In the genomic region with DNA sequence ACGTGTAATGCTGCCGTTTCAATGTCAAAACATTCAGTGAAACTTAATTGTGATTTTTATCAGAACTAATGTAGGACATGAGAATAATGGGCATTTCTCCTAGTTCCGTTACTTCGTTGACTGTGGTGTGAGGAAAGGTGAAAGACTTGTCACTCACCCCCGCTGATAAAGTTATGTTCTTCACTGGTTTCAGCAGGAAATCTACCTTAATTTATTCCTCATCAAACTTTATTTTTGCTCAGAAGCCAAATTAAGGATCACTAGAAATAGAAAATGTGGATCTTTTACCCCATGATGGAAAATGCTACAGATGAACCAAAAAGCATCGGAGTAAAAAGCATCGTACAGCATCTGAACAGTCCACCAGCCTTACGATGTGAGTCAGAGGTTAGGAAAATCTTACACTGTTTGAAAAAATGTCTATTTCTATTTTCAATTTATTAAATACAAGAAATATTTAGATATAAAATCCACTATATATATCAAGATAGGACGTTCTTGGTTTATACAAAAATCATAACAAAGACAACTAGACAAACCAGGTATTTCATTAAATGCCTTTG, we compare ENCODE assay signal across 8 cellular contexts. TPM values are rescaled to one million over a fixed set of nuclear protein-coding genes. Genes with fewer than 3 reads are reported as not detected.
DNase-seq lines count a peak whose midpoint lies in the region; ATAC-seq, FAIRE-seq and TF ChIP-seq lines count a peak whose summit lies in the region.

No MANE protein-coding gene starts in this region.

- peaks cover 39% of the 10 kb centered on the region for H3K79me2 ChIP-seq in GM12878 (ENCODE audit: control insufficient read depth, insufficient read depth, low read length)

- TF ChIP-seq CTCF in cardiac muscle cell (IDR thresholded peaks at IDR 0.05; ENCODE audit: low read depth, low read length) (no peak), GM12878 (IDR thresholded peaks at IDR 0.05 in 2 of 3, conservative IDR thresholded peaks at IDR 0.05 in 1 of 3; ENCODE audit: control insufficient read depth in 2 of 3, extremely low read depth in 1 of 3, insufficient read depth in 1 of 3, low read depth in 3 of 3, low read length in 3 of 3) (no peak), right lobe of liver (IDR thresholded peaks at IDR 0.05) (no peak)

- DNase-seq in cardiac muscle cell (ENCODE audit: low read depth in 1 of 2, low spot score in 1 of 2): peak in 1 of 2 donors; percentile 17
- DNase-seq in Right ventricle myocardium superior: no peak
- no peak for DNase-seq in GM12878 (ENCODE audit: low read depth, low spot score)
- DNase-seq in right lobe of liver: no peak
- peak; percentile 23 for DNase-seq in urothelium cell line (ENCODE audit: low spot score)
- no peak for DNase-seq in NCI-H1092 (lab: John Stamatoyannopoulos, UW)
- DNase-seq in T1000 (lab: John Stamatoyannopoulos, UW): no peak

- peak overlapping the region; percentile 13 for H3K27ac ChIP-seq in cardiac muscle cell
- H3K27ac ChIP-seq in GM12878 (ENCODE audit: control insufficient read depth, insufficient read depth): peak overlapping the region; percentile 75
- H3K27ac ChIP-seq in right lobe of liver: peak overlapping the region; percentile 50 to 83 (median 64)

- no peaks in the 10 kb centered on the region for H3K36me3 ChIP-seq in cardiac muscle cell
- H3K36me3 ChIP-seq in GM12878 (ENCODE audit: control insufficient read depth in 2 of 2, insufficient read depth in 2 of 2, low read length in 1 of 2): no peaks in the 10 kb centered on the region
- H3K36me3 ChIP-seq in right lobe of liver: no peaks in the 10 kb centered on the region

- TF ChIP-seq EP300 in GM12878 (IDR thresholded peaks at IDR 0.05; ENCODE audit: borderline replicate concordance in 1 of 2, control insufficient read depth in 1 of 2, low read depth in 2 of 2, low read length in 2 of 2): no peak

- no TSS peak for BruUV-seq in GM12878 (replicated peaks; lab: Mats Ljungman, UMichigan)

- peak overlapping the region; percentile 91 for H2AFZ ChIP-seq in GM12878 (ENCODE audit: control insufficient read depth, low read depth, low read length)

- TF ChIP-seq RAD21 in GM12878 (IDR thresholded peaks at IDR 0.05; ENCODE audit: insufficient read depth, low read depth, low read length): no peak

- CTCF ChIA-PET in GM12878 (lab: Yijun Ruan, JAX): no interaction called here

- H3K9ac ChIP-seq in GM12878 (ENCODE audit: control insufficient read depth, insufficient read depth, low read length): peak overlapping the region; percentile 74

- FAIRE-seq in GM12878 (lab: Jason Lieb, UNC) (no peak), urothelium cell line (lab: Jason Lieb, UNC) (no peak)

- POLR2A ChIA-PET in GM12878 (lab: Charles Lee): interaction anchor here (1.0 kb wide), 1 partner anchor 59 kb away, joined by 4 read pairs; no protein-coding TSS in a partner anchor

- RAD21 ChIA-PET in GM12878 (lab: Charles Lee; ENCODE audit: unreplicated experiment): no interaction called here

- H3K9me3 ChIP-seq in cardiac muscle cell (ENCODE audit: low read depth) (no peaks in the 10 kb centered on the region), GM12878 (replicated peaks; ENCODE audit: control insufficient read depth, insufficient read depth, low read length) (no peaks in the 10 kb centered on the region), right lobe of liver (no peaks in the 10 kb centered on the region)

- peak overlapping the region; percentile 85 for H3K4me3 ChIP-seq in cardiac muscle cell
- H3K4me3 ChIP-seq in GM12878: peak overlapping the region; percentile 92
- H3K4me3 ChIP-seq in right lobe of liver: peak overlapping the region; percentile 57 to 94 (median 88)

- intact Hi-C loops in Right ventricle myocardium superior (cut with DNase I) (loop anchor here (5.0 kb wide), 1 partner anchor 105 kb away; no protein-coding TSS in a partner anchor), GM12878 (cut with micrococcal nuclease; ENCODE audit: unreplicated experiment) (loop anchor here (5.0 to 10.0 kb wide), 3 partner anchors 45 to 110 kb away; no protein-coding TSS in a partner anchor), right lobe of liver (cut with DNase I) (loop anchor here in 1 of 2 donors (10.0 kb wide), 1 partner anchor 138 kb away; no protein-coding TSS in a partner anchor)

- H4K20me1 ChIP-seq in GM12878 (ENCODE audit: control insufficient read depth, insufficient read depth): no peaks in the 10 kb centered on the region

- peak overlapping the region; percentile 95 for H3K4me2 ChIP-seq in GM12878 (ENCODE audit: control insufficient read depth, insufficient read depth)

- H3K4me1 ChIP-seq in cardiac muscle cell (ENCODE audit: low read depth) (peaks cover 14% of the 10 kb centered on the region), GM12878 (ENCODE audit: control insufficient read depth, insufficient read depth, low read length) (no peaks in the 10 kb centered on the region), right lobe of liver (peaks cover 0 to 29% (median 8%) of the 10 kb centered on the region in 4 donors)

- SMC1A ChIA-PET in GM12878 (lab: Charles Lee; ENCODE audit: uncharacterized antibody, unreplicated experiment): interaction anchor here (0.7 to 0.9 kb wide), 3 partner anchors 38 to 491 kb away, joined by 3 read pairs; no protein-coding TSS in a partner anchor

- TF ChIP-seq POLR2A in GM12878 (IDR thresholded peaks at IDR 0.05; ENCODE audit: low read depth, low read length): no peak
- no peak for TF ChIP-seq POLR2A in right lobe of liver (IDR thresholded peaks at IDR 0.05)

- no peaks in the 10 kb centered on the region for H3K27me3 ChIP-seq in cardiac muscle cell
- no peaks in the 10 kb centered on the region for H3K27me3 ChIP-seq in GM12878 (replicated peaks in 1 of 2; ENCODE audit: control insufficient read depth in 2 of 2, insufficient read depth in 2 of 2, low read length in 1 of 2)
- no peaks in the 10 kb centered on the region for H3K27me3 ChIP-seq in right lobe of liver

- no peak for ATAC-seq in Right ventricle myocardium superior (ENCODE audit: poor library complexity)
- ATAC-seq in GM12878: no peak
- ATAC-seq in right lobe of liver: no peak
- ATAC-seq in GM21825 (IDR thresholded peaks at IDR 0.05; ENCODE audit: unreplicated experiment): no peak

- WGBS in GM12878 (ENCODE audit: insufficient coverage, insufficient replicate concordance, low lambda C conversion rate, missing lambda C conversion rate): 12% methylated on average over 9 of the region's 9 CpGs
- 15% methylated on average over 9 of the region's 9 CpGs for WGBS in right lobe of liver (ENCODE audit: insufficient coverage, low coverage, low lambda C conversion rate, missing lambda C conversion rate)

- in situ Hi-C loops in GM12878 (cut with MboI): loop anchor here (25.0 kb wide), 3 partner anchors 575 to 1825 kb away; a partner anchor contains a TSS

TF ChIP-seq in GM12878, 131 proteins besides CTCF, POLR2A, EP300 and RAD21 (continues in another document):
- TF ChIP-seq, protein P1, sequence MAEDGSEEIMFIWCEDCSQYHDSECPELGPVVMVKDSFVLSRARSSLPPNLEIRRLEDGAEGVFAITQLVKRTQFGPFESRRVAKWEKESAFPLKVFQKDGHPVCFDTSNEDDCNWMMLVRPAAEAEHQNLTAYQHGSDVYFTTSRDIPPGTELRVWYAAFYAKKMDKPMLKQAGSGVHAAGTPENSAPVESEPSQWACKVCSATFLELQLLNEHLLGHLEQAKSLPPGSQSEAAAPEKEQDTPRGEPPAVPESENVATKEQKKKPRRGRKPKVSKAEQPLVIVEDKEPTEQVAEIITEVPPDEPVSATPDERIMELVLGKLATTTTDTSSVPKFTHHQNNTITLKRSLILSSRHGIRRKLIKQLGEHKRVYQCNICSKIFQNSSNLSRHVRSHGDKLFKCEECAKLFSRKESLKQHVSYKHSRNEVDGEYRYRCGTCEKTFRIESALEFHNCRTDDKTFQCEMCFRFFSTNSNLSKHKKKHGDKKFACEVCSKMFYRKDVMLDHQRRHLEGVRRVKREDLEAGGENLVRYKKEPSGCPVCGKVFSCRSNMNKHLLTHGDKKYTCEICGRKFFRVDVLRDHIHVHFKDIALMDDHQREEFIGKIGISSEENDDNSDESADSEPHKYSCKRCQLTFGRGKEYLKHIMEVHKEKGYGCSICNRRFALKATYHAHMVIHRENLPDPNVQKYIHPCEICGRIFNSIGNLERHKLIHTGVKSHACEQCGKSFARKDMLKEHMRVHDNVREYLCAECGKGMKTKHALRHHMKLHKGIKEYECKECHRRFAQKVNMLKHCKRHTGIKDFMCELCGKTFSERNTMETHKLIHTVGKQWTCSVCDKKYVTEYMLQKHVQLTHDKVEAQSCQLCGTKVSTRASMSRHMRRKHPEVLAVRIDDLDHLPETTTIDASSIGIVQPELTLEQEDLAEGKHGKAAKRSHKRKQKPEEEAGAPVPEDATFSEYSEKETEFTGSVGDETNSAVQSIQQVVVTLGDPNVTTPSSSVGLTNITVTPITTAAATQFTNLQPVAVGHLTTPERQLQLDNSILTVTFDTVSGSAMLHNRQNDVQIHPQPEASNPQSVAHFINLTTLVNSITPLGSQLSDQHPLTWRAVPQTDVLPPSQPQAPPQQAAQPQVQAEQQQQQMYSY (CRISPR knock-in tag; IDR thresholded peaks at IDR 0.05): no peak
- TF ChIP-seq MXI1 (IDR thresholded peaks at IDR 0.05; ENCODE audit: low read depth, low read length) (no peak), STAT1 (conservative IDR thresholded peaks at IDR 0.05) (no peak), TCF3 (IDR thresholded peaks at IDR 0.05; ENCODE audit: borderline replicate concordance, insufficient read depth, low read depth, low read length) (no peak), BACH1 (IDR thresholded peaks at IDR 0.05; ENCODE audit: borderline replicate concordance) (no peak), CREB1 (IDR thresholded peaks at IDR 0.05; ENCODE audit: low read depth) (no peak)

RNA-seq across cellular contexts. Expression of a gene that starts 1.0 kb away (rescaled TPM):
- total RNA-seq in cardiac muscle cell (14.0 and 27.3 TPM in 2 replicates), Right ventricle myocardium superior (31.4 TPM), GM12878 (2014; rRNA removed) (26.3 and 29.6 TPM in 2 replicates), GM12878 (2014; rRNA removed; fragmentation: Illumina TruSeq; extraction: Trizol) (46.6 and 52.5 TPM in 2 replicates), GM12878 (2021) (35.1 and 36.4 TPM in 2 replicates), right lobe of liver (10 to 100 TPM; 17.1 to 23.2 (median 21.6) TPM)
- polyA plus RNA-seq in cardiac muscle cell (27.7 and 31.2 TPM in 2 replicates), GM12878 (2011; rRNA removed) (29.7 and 48.9 TPM in 2 replicates), GM12878 (2014; fragmentation: Illumina TruSeq; extraction: Trizol) (41.5 and 52.1 TPM in 2 replicates), GM12878 (2014; fragmentation: Nextera tagmentation; extraction: Ambion mirVana) (10 to 100 TPM; 14.8 to 15.1 TPM), GM12878 (2014; rRNA removed) (12.8 and 17.7 TPM in 2 replicates), GM12878 (2016; fragmentation: Nextera tagmentation; extraction: Ambion mirVana) (10 to 100 TPM; 29.2 to 30.7 TPM)
- total RNA-seq in GM12878 (2013; cell fraction: nucleolus; rRNA removed): 161 and 162 TPM in 2 replicates
- 13.5 TPM for polyA plus RNA-seq in GM12878 (2011; ENCODE audit: low read depth)
- polyA plus RNA-seq in GM12878 (2011; cell fraction: cytosol; rRNA removed): 5.4 and 6.2 TPM in 2 replicates
- polyA plus RNA-seq in GM12878 (2011; cell fraction: nucleus; rRNA removed): 21.4 and 23.6 TPM in 2 replicates
- 27.2 and 31.4 TPM in 2 replicates for polyA plus RNA-seq in GM12878 (2012)
- polyA minus RNA-seq in GM12878 (2011; rRNA and poly(A)+ RNA removed): 38.3 and 50.0 TPM in 2 replicates
- polyA minus RNA-seq in GM12878 (2011; cell fraction: cytosol; rRNA and poly(A)+ RNA removed): 12.6 and 14.2 TPM in 2 replicates
- polyA minus RNA-seq in GM12878 (2011; cell fraction: nucleus; rRNA and poly(A)+ RNA removed): 46.3 and 74.9 TPM in 2 replicates

Comparison
In these comparisons a context has a peak if more than half of its experiments do, and no peak if none do; other contexts are left out.
1. H3K27ac ChIP-seq: peak in every context shown above with its lines; median percentile 75 in GM12878; 64 in right lobe of liver; 13 in cardiac muscle cell.